In the genomic region with DNA sequence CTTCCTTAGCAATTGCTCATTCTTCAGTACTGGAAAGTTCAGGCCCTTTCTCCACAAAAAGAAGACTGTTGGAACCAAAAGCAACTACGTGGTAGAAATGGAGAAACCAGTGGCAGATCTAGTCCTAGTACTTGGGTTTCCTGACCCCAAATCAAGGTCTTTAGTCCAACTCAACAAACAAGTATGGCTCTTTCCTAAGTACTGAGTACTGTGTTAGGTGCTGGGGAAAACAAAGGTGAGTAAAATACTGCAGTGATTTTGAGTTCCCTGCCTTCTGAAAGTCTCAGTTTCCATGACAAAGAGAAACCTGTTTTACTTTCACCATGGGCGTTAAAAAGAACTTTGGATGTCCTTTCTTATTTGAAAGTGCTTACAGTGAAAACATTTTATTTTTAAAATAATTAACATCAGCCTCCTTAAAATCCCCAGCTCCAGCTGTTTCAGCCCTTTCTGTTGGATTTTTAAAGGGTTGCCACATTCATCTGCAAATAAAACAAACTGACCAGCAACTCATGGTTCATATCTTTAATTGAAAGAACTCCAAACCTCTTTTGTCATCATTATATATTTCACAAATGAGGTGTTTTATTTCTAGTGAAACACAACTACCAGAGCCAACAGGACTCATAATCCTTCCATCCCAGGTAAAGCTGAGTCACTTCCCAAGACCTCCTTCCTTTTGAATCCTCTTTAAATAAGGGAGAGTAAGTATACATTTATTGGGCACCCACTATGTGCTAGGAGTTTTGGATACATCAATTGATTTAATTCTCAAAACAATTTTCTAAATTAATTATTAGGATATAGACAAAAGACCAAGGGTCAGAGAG, we compare ENCODE assay signal across 2 cellular contexts.
TF ChIP-seq lines count a peak whose summit lies in the region.

No MANE protein-coding gene starts in this region.

TF ChIP-seq in GM23338, 12 proteins besides CTCF, POLR2A, EP300 and RAD21 (continued from another document):
- TF ChIP-seq, protein P1, sequence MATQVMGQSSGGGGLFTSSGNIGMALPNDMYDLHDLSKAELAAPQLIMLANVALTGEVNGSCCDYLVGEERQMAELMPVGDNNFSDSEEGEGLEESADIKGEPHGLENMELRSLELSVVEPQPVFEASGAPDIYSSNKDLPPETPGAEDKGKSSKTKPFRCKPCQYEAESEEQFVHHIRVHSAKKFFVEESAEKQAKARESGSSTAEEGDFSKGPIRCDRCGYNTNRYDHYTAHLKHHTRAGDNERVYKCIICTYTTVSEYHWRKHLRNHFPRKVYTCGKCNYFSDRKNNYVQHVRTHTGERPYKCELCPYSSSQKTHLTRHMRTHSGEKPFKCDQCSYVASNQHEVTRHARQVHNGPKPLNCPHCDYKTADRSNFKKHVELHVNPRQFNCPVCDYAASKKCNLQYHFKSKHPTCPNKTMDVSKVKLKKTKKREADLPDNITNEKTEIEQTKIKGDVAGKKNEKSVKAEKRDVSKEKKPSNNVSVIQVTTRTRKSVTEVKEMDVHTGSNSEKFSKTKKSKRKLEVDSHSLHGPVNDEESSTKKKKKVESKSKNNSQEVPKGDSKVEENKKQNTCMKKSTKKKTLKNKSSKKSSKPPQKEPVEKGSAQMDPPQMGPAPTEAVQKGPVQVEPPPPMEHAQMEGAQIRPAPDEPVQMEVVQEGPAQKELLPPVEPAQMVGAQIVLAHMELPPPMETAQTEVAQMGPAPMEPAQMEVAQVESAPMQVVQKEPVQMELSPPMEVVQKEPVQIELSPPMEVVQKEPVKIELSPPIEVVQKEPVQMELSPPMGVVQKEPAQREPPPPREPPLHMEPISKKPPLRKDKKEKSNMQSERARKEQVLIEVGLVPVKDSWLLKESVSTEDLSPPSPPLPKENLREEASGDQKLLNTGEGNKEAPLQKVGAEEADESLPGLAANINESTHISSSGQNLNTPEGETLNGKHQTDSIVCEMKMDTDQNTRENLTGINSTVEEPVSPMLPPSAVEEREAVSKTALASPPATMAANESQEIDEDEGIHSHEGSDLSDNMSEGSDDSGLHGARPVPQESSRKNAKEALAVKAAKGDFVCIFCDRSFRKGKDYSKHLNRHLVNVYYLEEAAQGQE (IDR thresholded peaks at IDR 0.05; ENCODE audit: unreplicated experiment), result no peak
- no peak for TF ChIP-seq EZH2 (IDR thresholded peaks at IDR 0.05; ENCODE audit: low read depth, unreplicated experiment)

TF ChIP-seq in H1, 55 proteins besides CTCF, POLR2A, EP300 and RAD21 (continued from another document):
- TF ChIP-seq, protein P2, sequence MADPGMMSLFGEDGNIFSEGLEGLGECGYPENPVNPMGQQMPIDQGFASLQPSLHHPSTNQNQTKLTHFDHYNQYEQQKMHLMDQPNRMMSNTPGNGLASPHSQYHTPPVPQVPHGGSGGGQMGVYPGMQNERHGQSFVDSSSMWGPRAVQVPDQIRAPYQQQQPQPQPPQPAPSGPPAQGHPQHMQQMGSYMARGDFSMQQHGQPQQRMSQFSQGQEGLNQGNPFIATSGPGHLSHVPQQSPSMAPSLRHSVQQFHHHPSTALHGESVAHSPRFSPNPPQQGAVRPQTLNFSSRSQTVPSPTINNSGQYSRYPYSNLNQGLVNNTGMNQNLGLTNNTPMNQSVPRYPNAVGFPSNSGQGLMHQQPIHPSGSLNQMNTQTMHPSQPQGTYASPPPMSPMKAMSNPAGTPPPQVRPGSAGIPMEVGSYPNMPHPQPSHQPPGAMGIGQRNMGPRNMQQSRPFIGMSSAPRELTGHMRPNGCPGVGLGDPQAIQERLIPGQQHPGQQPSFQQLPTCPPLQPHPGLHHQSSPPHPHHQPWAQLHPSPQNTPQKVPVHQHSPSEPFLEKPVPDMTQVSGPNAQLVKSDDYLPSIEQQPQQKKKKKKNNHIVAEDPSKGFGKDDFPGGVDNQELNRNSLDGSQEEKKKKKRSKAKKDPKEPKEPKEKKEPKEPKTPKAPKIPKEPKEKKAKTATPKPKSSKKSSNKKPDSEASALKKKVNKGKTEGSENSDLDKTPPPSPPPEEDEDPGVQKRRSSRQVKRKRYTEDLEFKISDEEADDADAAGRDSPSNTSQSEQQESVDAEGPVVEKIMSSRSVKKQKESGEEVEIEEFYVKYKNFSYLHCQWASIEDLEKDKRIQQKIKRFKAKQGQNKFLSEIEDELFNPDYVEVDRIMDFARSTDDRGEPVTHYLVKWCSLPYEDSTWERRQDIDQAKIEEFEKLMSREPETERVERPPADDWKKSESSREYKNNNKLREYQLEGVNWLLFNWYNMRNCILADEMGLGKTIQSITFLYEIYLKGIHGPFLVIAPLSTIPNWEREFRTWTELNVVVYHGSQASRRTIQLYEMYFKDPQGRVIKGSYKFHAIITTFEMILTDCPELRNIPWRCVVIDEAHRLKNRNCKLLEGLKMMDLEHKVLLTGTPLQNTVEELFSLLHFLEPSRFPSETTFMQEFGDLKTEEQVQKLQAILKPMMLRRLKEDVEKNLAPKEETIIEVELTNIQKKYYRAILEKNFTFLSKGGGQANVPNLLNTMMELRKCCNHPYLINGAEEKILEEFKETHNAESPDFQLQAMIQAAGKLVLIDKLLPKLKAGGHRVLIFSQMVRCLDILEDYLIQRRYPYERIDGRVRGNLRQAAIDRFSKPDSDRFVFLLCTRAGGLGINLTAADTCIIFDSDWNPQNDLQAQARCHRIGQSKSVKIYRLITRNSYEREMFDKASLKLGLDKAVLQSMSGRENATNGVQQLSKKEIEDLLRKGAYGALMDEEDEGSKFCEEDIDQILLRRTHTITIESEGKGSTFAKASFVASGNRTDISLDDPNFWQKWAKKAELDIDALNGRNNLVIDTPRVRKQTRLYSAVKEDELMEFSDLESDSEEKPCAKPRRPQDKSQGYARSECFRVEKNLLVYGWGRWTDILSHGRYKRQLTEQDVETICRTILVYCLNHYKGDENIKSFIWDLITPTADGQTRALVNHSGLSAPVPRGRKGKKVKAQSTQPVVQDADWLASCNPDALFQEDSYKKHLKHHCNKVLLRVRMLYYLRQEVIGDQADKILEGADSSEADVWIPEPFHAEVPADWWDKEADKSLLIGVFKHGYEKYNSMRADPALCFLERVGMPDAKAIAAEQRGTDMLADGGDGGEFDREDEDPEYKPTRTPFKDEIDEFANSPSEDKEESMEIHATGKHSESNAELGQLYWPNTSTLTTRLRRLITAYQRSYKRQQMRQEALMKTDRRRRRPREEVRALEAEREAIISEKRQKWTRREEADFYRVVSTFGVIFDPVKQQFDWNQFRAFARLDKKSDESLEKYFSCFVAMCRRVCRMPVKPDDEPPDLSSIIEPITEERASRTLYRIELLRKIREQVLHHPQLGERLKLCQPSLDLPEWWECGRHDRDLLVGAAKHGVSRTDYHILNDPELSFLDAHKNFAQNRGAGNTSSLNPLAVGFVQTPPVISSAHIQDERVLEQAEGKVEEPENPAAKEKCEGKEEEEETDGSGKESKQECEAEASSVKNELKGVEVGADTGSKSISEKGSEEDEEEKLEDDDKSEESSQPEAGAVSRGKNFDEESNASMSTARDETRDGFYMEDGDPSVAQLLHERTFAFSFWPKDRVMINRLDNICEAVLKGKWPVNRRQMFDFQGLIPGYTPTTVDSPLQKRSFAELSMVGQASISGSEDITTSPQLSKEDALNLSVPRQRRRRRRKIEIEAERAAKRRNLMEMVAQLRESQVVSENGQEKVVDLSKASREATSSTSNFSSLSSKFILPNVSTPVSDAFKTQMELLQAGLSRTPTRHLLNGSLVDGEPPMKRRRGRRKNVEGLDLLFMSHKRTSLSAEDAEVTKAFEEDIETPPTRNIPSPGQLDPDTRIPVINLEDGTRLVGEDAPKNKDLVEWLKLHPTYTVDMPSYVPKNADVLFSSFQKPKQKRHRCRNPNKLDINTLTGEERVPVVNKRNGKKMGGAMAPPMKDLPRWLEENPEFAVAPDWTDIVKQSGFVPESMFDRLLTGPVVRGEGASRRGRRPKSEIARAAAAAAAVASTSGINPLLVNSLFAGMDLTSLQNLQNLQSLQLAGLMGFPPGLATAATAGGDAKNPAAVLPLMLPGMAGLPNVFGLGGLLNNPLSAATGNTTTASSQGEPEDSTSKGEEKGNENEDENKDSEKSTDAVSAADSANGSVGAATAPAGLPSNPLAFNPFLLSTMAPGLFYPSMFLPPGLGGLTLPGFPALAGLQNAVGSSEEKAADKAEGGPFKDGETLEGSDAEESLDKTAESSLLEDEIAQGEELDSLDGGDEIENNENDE (IDR thresholded peaks at IDR 0.05; ENCODE audit: insufficient replicate concordance, low read length), result peak; percentile 93
- no peak for TF ChIP-seq CTBP2 (IDR thresholded peaks at IDR 0.05; ENCODE audit: borderline replicate concordance, insufficient read depth, insufficient read length, low read length)
- TF ChIP-seq POU5F1 (IDR thresholded peaks at IDR 0.05; ENCODE audit: low read depth, low read length), result 0 out of 2 replicates have a peak, but pooled peaks have one; percentile 9
- TF ChIP-seq, protein P3, sequence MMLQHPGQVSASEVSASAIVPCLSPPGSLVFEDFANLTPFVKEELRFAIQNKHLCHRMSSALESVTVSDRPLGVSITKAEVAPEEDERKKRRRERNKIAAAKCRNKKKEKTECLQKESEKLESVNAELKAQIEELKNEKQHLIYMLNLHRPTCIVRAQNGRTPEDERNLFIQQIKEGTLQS (IDR thresholded peaks at IDR 0.05; ENCODE audit: insufficient read depth, low read depth, low read length), result no peak
- TF ChIP-seq, protein P4, sequence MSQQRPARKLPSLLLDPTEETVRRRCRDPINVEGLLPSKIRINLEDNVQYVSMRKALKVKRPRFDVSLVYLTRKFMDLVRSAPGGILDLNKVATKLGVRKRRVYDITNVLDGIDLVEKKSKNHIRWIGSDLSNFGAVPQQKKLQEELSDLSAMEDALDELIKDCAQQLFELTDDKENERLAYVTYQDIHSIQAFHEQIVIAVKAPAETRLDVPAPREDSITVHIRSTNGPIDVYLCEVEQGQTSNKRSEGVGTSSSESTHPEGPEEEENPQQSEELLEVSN (IDR thresholded peaks at IDR 0.05), result no peak
- TF ChIP-seq NANOG (IDR thresholded peaks at IDR 0.05; ENCODE audit: insufficient read depth, low read depth, low read length, poor library complexity, severe bottlenecking), result no peak
- no peak for TF ChIP-seq ZNF274 (IDR thresholded peaks at IDR 0.05; ENCODE audit: borderline replicate concordance, extremely low read depth, low read length)
- TF ChIP-seq BACH1 (IDR thresholded peaks at IDR 0.05; ENCODE audit: low read length), result no peak
- no peak for TF ChIP-seq RBBP5 (IDR thresholded peaks at IDR 0.05; ENCODE audit: borderline replicate concordance, low read depth, low read length)
- no peak for TF ChIP-seq SP2 (IDR thresholded peaks at IDR 0.05; ENCODE audit: low read length)
- TF ChIP-seq EZH2 (IDR thresholded peaks at IDR 0.05; ENCODE audit: low read depth, low read length, severe bottlenecking), result no peak
- no peak for TF ChIP-seq MAFK (IDR thresholded peaks at IDR 0.05; ENCODE audit: low read depth, low read length)
